In the genomic region with DNA sequence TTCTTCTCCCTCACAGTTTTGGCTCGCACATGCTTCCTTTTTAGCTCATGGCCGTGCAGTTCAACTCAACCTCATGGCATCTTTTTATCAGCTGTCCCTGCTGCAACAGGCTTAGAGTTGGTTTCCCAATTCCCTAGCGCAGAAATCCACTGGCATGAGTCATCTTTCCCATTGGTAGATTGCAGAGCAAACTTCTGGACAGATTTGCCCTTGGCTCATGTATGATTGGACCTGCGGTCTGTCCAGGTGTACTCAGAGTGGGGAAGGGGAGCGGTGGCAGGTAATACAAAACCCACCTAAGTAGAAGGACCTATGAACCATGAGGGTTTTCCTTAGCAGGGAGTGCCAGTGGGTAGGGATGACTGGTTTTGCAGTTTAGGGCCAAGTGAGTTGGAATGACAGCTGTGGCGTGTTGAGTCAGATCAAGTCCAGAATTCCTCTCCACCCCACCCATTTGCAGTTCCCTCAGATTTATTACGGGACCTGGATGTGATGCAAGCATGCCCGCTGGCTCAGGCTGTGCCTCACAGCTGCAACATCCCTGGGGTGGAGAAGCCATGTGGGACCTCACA, we compare ENCODE assay signal across 11 cellular contexts.
DNase-seq lines count a peak whose midpoint lies in the region; FAIRE-seq and TF ChIP-seq lines count a peak whose summit lies in the region.
"Had no signal": no experiment of that assay in that cellular context is flagged by ENCODE, and none has a peak within 500 bp of the region (broad histone marks: within the 10 kb centered on the region; RNA-seq: fewer than 3 reads in every experiment).

No MANE protein-coding gene starts in this region.

- H3K9me3 ChIP-seq in stomach, result no peaks in the 10 kb centered on the region

- TF ChIP-seq CTCF in stomach (IDR thresholded peaks at IDR 0.05) (no peak), GM10266 (IDR thresholded peaks at IDR 0.05; ENCODE audit: control insufficient read depth, insufficient read depth, low read depth, missing control alignments) (no peak)

- no peak for TF ChIP-seq EP300 in stomach (IDR thresholded peaks at IDR 0.05)

- H3K4me1 ChIP-seq in stomach, result no peaks in the 10 kb centered on the region

- H3K4me3 ChIP-seq in stomach, result no peak overlapping the region

- intact Hi-C loops in stomach (cut with DNase I; ENCODE audit: low total_unique reads), result no loop called here

- TF ChIP-seq POLR2A in H54 (IDR thresholded peaks at IDR 0.05; ENCODE audit: low read depth, low read length) (no peak), stomach (IDR thresholded peaks at IDR 0.05) (no peak)

- 71 to 78% (median 76%) methylated on average over 8 of the region's 8 CpGs for WGBS in stomach, 5 donors

- H3K36me3 ChIP-seq in stomach, result no peaks in the 10 kb centered on the region

- H3K27me3 ChIP-seq in stomach, result no peaks in the 10 kb centered on the region

- H3K27ac ChIP-seq in stomach, result peak overlapping the region; percentile 30 to 73 (median 49)

- FAIRE-seq in H54 (lab: Jason Lieb, UNC), result peak; percentile 98

- DNase-seq in H54 (ENCODE audit: insufficient read length, low spot score) (peak; percentile 63), astrocyte of the hippocampus (ENCODE audit: low read depth, low spot score) (peak; percentile 87), hepatic stellate cell (ENCODE audit: low spot score) (peak; percentile 64), stomach (peak; percentile 38), nucleus accumbens (lab: John Stamatoyannopoulos, UW) (no peak), GM10266 (ENCODE audit: extremely low spot score) (no peak), NCI-H1436 (lab: John Stamatoyannopoulos, UW) (no peak), HT-29 (ENCODE audit: low spot score) (no peak)
- DNase-seq: activated CD8-positive, alpha-beta memory T cell treated with anti-CD3 and anti-CD28 coated beads, Interleukin-2, amount 50 U/mL, for 48 hours; substantia nigra; T-helper 17 cell had no signal

Comparison
In these comparisons a context has a peak if more than half of its experiments do, and no peak if none do; other contexts are left out.
1. DNase-seq: peak in H54 (single experiment), astrocyte of the hippocampus (single experiment), hepatic stellate cell (single experiment) and stomach (single experiment); none in nucleus accumbens (0 of 56), GM10266 (single experiment), NCI-H1436 (single experiment) and HT-29 (single experiment).